In the genomic region with DNA sequence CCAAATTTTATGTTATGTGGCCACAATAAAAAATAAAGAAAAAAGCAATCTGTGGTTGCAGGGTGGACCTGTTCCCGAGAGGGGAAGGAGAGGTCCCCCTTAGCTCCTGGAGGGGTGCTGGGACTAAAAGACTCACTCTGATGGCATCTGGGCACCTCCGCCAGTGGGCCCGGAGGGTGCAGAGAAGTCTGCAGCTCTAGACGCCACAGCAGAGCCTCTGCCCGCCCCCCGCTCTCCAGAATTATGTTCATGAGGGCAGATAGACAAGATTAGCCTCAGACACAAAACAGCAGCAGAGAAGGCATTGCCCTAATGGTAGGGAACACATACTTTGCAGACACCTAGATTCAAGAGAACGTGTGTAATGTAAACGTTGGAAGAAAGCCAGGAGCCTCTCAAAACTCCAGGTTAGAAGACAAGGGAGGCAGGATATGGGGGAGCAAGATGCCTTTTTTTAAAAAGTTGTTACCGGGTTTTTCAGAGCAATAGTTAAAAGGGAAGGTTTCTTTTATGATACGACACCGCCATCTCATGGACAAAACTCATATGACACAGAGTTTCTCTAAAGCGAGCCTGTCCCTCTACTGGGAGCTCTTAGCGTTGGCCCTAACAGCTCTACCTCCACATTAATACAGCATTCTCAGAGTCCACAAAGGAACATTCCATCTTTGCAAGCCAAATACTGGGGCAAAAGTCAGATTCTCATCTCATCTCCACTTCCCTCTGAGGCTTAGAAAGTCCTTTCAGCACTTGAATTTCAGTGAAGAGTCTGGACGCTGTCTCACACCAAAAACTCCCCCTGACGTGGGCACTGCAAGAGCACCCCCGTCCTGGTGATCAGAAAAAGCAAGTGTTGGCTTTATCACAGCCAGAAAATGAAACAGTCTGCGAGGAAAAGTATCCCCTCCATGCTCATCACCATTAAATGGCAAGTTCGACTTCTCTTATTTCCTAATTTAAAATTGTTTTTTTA, we compare ENCODE assay signal across 7 cellular contexts. TPM values are rescaled to one million over a fixed set of nuclear protein-coding genes. Genes with fewer than 3 reads are reported as not detected.
DNase-seq lines count a peak whose midpoint lies in the region; ATAC-seq and TF ChIP-seq lines count a peak whose summit lies in the region.

No MANE protein-coding gene starts in this region.

- DNase-seq in GM03348 (ENCODE audit: low spot score) (peak; percentile 85), NOMO-1 treated with dmso at 0.1 percent for 144 hours (lab: John Stamatoyannopoulos, UW; ENCODE audit: unreplicated experiment) (peak; percentile 21), foreskin fibroblast (peak; percentile 61 to 88), omental fat pad (ENCODE audit: low spot score) (no peak)
- peak; percentile 15 for DNase-seq in activated T-cell treated with anti-CD3 and anti-CD28 coated beads, Interleukin-2, amount 50 U/mL, for 4 hours

- peak; percentile 55 for ATAC-seq in HG03280 (IDR thresholded peaks at IDR 0.05; ENCODE audit: unreplicated experiment)
- ATAC-seq in activated T-cell treated with anti-CD3 and anti-CD28 coated beads, Interleukin-2, amount 50 U/mL, for 4 hours = peak; percentile 78 to 84
- ATAC-seq in omental fat pad (ENCODE audit: low FRiP score) = peak; percentile 76
- no peak for ATAC-seq in GM19324 (IDR thresholded peaks at IDR 0.05; ENCODE audit: low FRiP score, unreplicated experiment)

- no peaks in the 10 kb centered on the region for H3K36me3 Mint-ChIP-seq in activated T-cell treated with anti-CD3 and anti-CD28 coated beads, Interleukin-2, amount 50 U/mL, for 4 hours (ENCODE audit: insufficient read depth)

- H3K27me3 Mint-ChIP-seq in activated T-cell treated with anti-CD3 and anti-CD28 coated beads, Interleukin-2, amount 50 U/mL, for 4 hours (ENCODE audit: low read depth) = peaks cover 53% of the 10 kb centered on the region

- TF ChIP-seq CTCF in foreskin fibroblast (IDR thresholded peaks at IDR 0.05; ENCODE audit: low read depth, low read length) = peak; percentile 73
- peak in 1 of 3 donors; percentile 17 for TF ChIP-seq CTCF in omental fat pad (IDR thresholded peaks at IDR 0.05)

- H3K4me1 Mint-ChIP-seq in activated T-cell treated with anti-CD3 and anti-CD28 coated beads, Interleukin-2, amount 50 U/mL, for 4 hours (ENCODE audit: low read depth) = no peaks in the 10 kb centered on the region

- H3K9me3 Mint-ChIP-seq in activated T-cell treated with anti-CD3 and anti-CD28 coated beads, Interleukin-2, amount 50 U/mL, for 4 hours = no peaks in the 10 kb centered on the region

- no peak overlapping the region for H3K4me3 Mint-ChIP-seq in activated T-cell treated with anti-CD3 and anti-CD28 coated beads, Interleukin-2, amount 50 U/mL, for 4 hours

- H3K4me3 ChIP-seq in foreskin fibroblast (ENCODE audit: low read depth in 1 of 2, low read length in 2 of 2) = no peak overlapping the region

RNA-seq across cellular contexts. Expression of a gene that starts 47.2 kb away (rescaled TPM):
- total RNA-seq in activated T-cell treated with anti-CD3 and anti-CD28 coated beads, Interleukin-2, amount 50 U/mL, for 4 hours = under 1 TPM in 1 of 3 donors, not detected in 2; 0.08 TPM
- 1 to 10 TPM in 2 of 4 donors, under 1 TPM in 2; 0.65 to 1.1 (median 0.95) TPM for total RNA-seq in omental fat pad
